8 cellular contexts compared by ENCODE assay signal in genomic region chr9:15510789-15511575, GRCh38. TPM values are rescaled to one million over a fixed set of nuclear protein-coding genes. Genes with fewer than 3 reads are reported as not detected.
A peak's percentile ranks its signal among the peaks of the same experiment; 100 is the strongest.
DNase-seq lines count a peak whose midpoint lies in the region; ATAC-seq and TF ChIP-seq lines count a peak whose summit lies in the region.

TSS of gene PSIP1 (minus strand) at chr9:15510970. CDS start at chr9:15510188, 782 bp downstream.

- peak within 1 kb of the TSS; percentile 94 for H3K9ac ChIP-seq in PC-3 (ENCODE audit: low read length)
- H3K9ac ChIP-seq in muscle layer of colon (ENCODE audit: low read length): peak within 1 kb of the TSS; percentile 70

- DNase-seq in DMS153 treated with DMSO at 0.1 percent for 48 hours (lab: John Stamatoyannopoulos, UW; ENCODE audit: unreplicated experiment) (peak; percentile 73), PC-3 (peak; percentile 65)
- DNase-seq in activated T-cell treated with anti-CD3 and anti-CD28 coated beads, Interleukin-2, amount 50 U/mL, for 1 hour: peak; percentile 88
- peak; percentile 62 to 69 for DNase-seq in stimulated activated CD8-positive, alpha-beta memory T cell treated with anti-CD3 and anti-CD28 coated beads, Interleukin-7, amount 100 ng/mL, for 1 hour (ENCODE audit: low read depth in 2 of 2)

- H3K4me2 ChIP-seq in PC-3 (ENCODE audit: low read length): peak within 1 kb of the TSS; percentile 98

- no peak for TF ChIP-seq RAD21 in Ishikawa (IDR thresholded peaks at IDR 0.05; ENCODE audit: low read depth)

- peak; percentile 46; the same call in 1 of the 2 replicates for TF ChIP-seq EP300 in Ishikawa (IDR thresholded peaks at IDR 0.05; ENCODE audit: borderline replicate concordance)

- H2AFZ ChIP-seq in PC-3 (ENCODE audit: low read length): peak within 1 kb of the TSS; percentile 98

- BruUV-seq in PC-3 (replicated peaks; lab: Mats Ljungman, UMichigan): no TSS peak

- H3K4me1 ChIP-seq in PC-3 (ENCODE audit: insufficient read depth, low read length): peaks cover 28% of the 10 kb centered on the region
- no peaks in the 10 kb centered on the region for H3K4me1 ChIP-seq in esophagus (ENCODE audit: control insufficient read depth in 2 of 2, insufficient read depth in 2 of 2, low read length in 1 of 2)
- H3K4me1 ChIP-seq in muscle layer of colon (ENCODE audit: insufficient read depth, low read length): peaks cover 17% of the 10 kb centered on the region

- CTCF ChIA-PET in PC-3 (lab: Charles Lee): interaction anchor here (0.8 kb wide), 1 partner anchor 42 kb away, joined by 3 read pairs; no protein-coding TSS in a partner anchor

- H3K79me2 ChIP-seq in PC-3 (ENCODE audit: low read length): peaks cover 43% of the 10 kb centered on the region

- peaks cover 16% of the 10 kb centered on the region for H4K20me1 ChIP-seq in PC-3 (ENCODE audit: low read length)

- POLR2A ChIA-PET in PC-3 (lab: Charles Lee; ENCODE audit: unreplicated experiment): interaction anchor here (0.6 to 0.7 kb wide), 3 partner anchors 26 to 143 kb away, joined by 3 to 4 read pairs (median 4); no protein-coding TSS in a partner anchor

- intact Hi-C loops in PC-3 (cut with micrococcal nuclease): loop anchor here (2.0 to 5.0 kb wide), 2 partner anchors 32 to 96 kb away; no protein-coding TSS in a partner anchor

- ATAC-seq in GM21619 (IDR thresholded peaks at IDR 0.05; ENCODE audit: unreplicated experiment) (peak; percentile 75), PC-3 (peak; percentile 79)

- H3K36me3 ChIP-seq in PC-3 (ENCODE audit: low read depth, low read length) (peaks cover 4% of the 10 kb centered on the region), esophagus (ENCODE audit: control insufficient read depth in 2 of 2, insufficient read depth in 2 of 2, low read length in 1 of 2) (no peaks in the 10 kb centered on the region), muscle layer of colon (ENCODE audit: insufficient read depth, low read length) (peaks cover 14% of the 10 kb centered on the region)

- H3K9me2 ChIP-seq in PC-3 (replicated peaks; ENCODE audit: low read length): no peaks in the 10 kb centered on the region

- no peaks in the 10 kb centered on the region for H3F3A ChIP-seq in PC-3 (ENCODE audit: low read length, unreplicated experiment)

- WGBS in esophagus, 2 donors: 0 to 1% methylated on average over 58 to 72 of the region's 72 CpGs

- no peak for TF ChIP-seq CTCF in PC-3 (conservative IDR thresholded peaks at IDR 0.05; ENCODE audit: low read depth, low read length)

- H3K27me3 ChIP-seq in PC-3 (ENCODE audit: low read length) (no peaks in the 10 kb centered on the region), esophagus (ENCODE audit: control insufficient read depth in 1 of 2, insufficient read depth in 2 of 2, low read length in 2 of 2) (no peaks in the 10 kb centered on the region), muscle layer of colon (ENCODE audit: control insufficient read depth in 1 of 2, insufficient read depth in 2 of 2, low read length in 2 of 2) (no peaks in the 10 kb centered on the region)

- no peaks in the 10 kb centered on the region for H3K9me3 ChIP-seq in PC-3 (ENCODE audit: low read length)
- H3K9me3 ChIP-seq in esophagus (ENCODE audit: control insufficient read depth in 2 of 2, insufficient read depth in 1 of 2, low read depth in 1 of 2, low read length in 1 of 2): no peaks in the 10 kb centered on the region
- H3K9me3 ChIP-seq in muscle layer of colon (ENCODE audit: low read length): no peaks in the 10 kb centered on the region

- H3K4me3 ChIP-seq in PC-3 (ENCODE audit: low read length) (peak within 1 kb of the TSS; percentile 83), esophagus (ENCODE audit: low read depth in 1 of 2, low read length in 2 of 2) (peak within 1 kb of the TSS; percentile 86 to 94), muscle layer of colon (ENCODE audit: low read depth in 1 of 2, low read length in 2 of 2) (peak within 1 kb of the TSS; percentile 82 to 90)

- peak within 1 kb of the TSS; percentile 81 for H3K27ac ChIP-seq in PC-3 (ENCODE audit: low read length)
- peak within 1 kb of the TSS; percentile 83 to 91 for H3K27ac ChIP-seq in esophagus (ENCODE audit: low read depth in 2 of 2, low read length in 1 of 2)
- H3K27ac ChIP-seq in muscle layer of colon (ENCODE audit: low read depth, low read length): peak within 1 kb of the TSS; percentile 75

TF ChIP-seq in Ishikawa, 13 proteins besides CTCF, POLR2A, EP300 and RAD21:
- TF ChIP-seq YY1 (IDR thresholded peaks at IDR 0.05; ENCODE audit: low read depth) (no peak), TAF1 (IDR thresholded peaks at IDR 0.05; ENCODE audit: low read depth) (peak; percentile 88), TEAD4 (IDR thresholded peaks at IDR 0.05) (no peak), FOXM1 (IDR thresholded peaks at IDR 0.05; ENCODE audit: borderline replicate concordance, low read depth) (0 out of 2 replicates have a peak, but pooled peaks have one; percentile 18), CEBPB (IDR thresholded peaks at IDR 0.05) (0 out of 2 replicates have a peak, but pooled peaks have one; percentile 9), CREB1 (IDR thresholded peaks at IDR 0.05; ENCODE audit: low read depth) (no peak), ZBTB7A (IDR thresholded peaks at IDR 0.05; ENCODE audit: low read depth) (no peak), EGR1 (IDR thresholded peaks at IDR 0.05) (no peak), USF1 (IDR thresholded peaks at IDR 0.05) (no peak), REST (IDR thresholded peaks at IDR 0.05; ENCODE audit: low read depth) (no peak), TCF12 (IDR thresholded peaks at IDR 0.05; ENCODE audit: low read depth) (peak; percentile 53; the same call in 1 of the 2 replicates), MAX (IDR thresholded peaks at IDR 0.05) (peak; percentile 14), NFIC (IDR thresholded peaks at IDR 0.05) (peak; percentile 7; the same call in 1 of the 2 replicates)

RNA-seq across cellular contexts. Expression of gene PSIP1, which starts in this region (rescaled TPM):
- total RNA-seq in PC-3 (2014; rRNA removed): 33.2 and 42.9 TPM in 2 replicates
- 10 to 100 TPM; 14.4 to 15.0 TPM for polyA plus RNA-seq in esophagus

Comparison
In these comparisons a context has a peak if more than half of its experiments do, and no peak if none do; other contexts are left out.
1. Peak in every context shown above with its lines: DNase-seq, ATAC-seq, H3K4me3 ChIP-seq and H3K27ac ChIP-seq.